Comparison of ENCODE assay signal across 14 cellular contexts in the genomic region with DNA sequence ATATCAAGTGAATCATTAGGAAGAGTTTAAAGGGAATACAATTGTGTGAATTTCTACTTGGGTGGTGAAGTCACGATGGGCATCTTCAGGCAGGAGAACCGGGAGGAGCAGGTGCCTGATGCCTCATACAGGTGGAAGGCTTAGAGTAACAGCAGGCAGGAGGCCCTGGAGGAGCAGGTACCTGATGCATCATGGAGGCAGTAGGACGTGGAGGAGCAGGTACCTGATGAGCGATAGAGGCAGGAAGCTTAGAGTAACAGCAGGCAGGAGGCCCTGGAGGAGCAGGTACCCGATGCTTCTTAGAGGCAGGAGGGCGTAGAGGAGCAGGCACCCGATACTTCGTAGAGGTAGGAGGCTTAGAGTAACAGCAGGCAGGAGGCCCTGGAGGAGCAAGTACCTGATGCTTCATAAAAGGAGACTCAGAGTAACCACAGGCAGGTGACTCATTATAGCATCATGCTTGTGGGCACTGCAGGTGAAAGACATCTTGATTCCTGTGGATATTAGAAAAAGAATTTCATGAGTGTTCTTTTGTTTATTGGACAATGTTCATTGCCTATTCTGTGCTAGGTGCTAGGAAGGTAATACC.
DNase-seq lines count a peak whose midpoint lies in the region; ATAC-seq, FAIRE-seq and TF ChIP-seq lines count a peak whose summit lies in the region.
"Had no signal": no experiment of that assay in that cellular context is flagged by ENCODE, and none has a peak within 500 bp of the region (broad histone marks: within the 10 kb centered on the region; RNA-seq: fewer than 3 reads in every experiment).

No MANE protein-coding gene starts in this region.

- TF ChIP-seq CTCF in Panc1 (IDR thresholded peaks at IDR 0.05) (no peak), astrocyte (IDR thresholded peaks at IDR 0.05; ENCODE audit: insufficient read depth, low read depth, low read length) (no peak)

- H3K27ac Mint-ChIP-seq in astrocyte (ENCODE audit: unreplicated experiment): no peak overlapping the region

- H3K4me3 ChIP-seq in Panc1 (ENCODE audit: low read depth in 2 of 2, low read length in 2 of 2): no peak overlapping the region
- H3K4me3 ChIP-seq in astrocyte (ENCODE audit: insufficient read depth, low read depth, low read length): no peak overlapping the region

- BruUV-seq in Panc1 (replicated peaks; lab: Mats Ljungman, UMichigan): no TSS peak

- CTCF ChIA-PET in Panc1 (lab: Charles Lee): no interaction called here

- no peak overlapping the region for H3K27ac ChIP-seq in Panc1 (ENCODE audit: low read length)
- no peak overlapping the region for H3K27ac ChIP-seq in astrocyte (ENCODE audit: low read depth, low read length)
- H3K27ac ChIP-seq: 22Rv1 had no signal

- peak; percentile 85 for ATAC-seq in Panc1
- no peak for ATAC-seq in HG02571 (IDR thresholded peaks at IDR 0.05; ENCODE audit: unreplicated experiment)
- no peak for ATAC-seq in HG03097 (IDR thresholded peaks at IDR 0.05; ENCODE audit: low FRiP score, unreplicated experiment)
- ATAC-seq: HepG2 had no signal

- intact Hi-C loops in Panc1 (cut with micrococcal nuclease; ENCODE audit: unreplicated experiment): no loop called here

- H3K9me3 ChIP-seq in Panc1 (ENCODE audit: control insufficient read depth, insufficient read depth, low read depth, low read length): no peaks in the 10 kb centered on the region
- no peaks in the 10 kb centered on the region for H3K9me3 ChIP-seq in astrocyte (ENCODE audit: insufficient read depth, low read depth, low read length)

- H3K4me2 ChIP-seq in astrocyte (ENCODE audit: low read length): no peak overlapping the region

- FAIRE-seq in astrocyte (lab: Jason Lieb, UNC): no peak
- FAIRE-seq: endothelial cell of umbilical vein, HepG2, kidney had no signal

- no peak overlapping the region for H3K4me3 Mint-ChIP-seq in astrocyte (ENCODE audit: unreplicated experiment)

- H3K36me3 ChIP-seq in Panc1 (ENCODE audit: control insufficient read depth, insufficient read depth, low read length) (no peaks in the 10 kb centered on the region), astrocyte (ENCODE audit: insufficient read depth, low read length) (peaks cover 7% of the 10 kb centered on the region)

- H3K9ac ChIP-seq in astrocyte (ENCODE audit: low read length): no peak overlapping the region

- in situ Hi-C loops in Panc1 (cut with HindIII; ENCODE audit: low pct_unique_long_range_greater_than_20kb, low sequenced_read_pairs): no loop called here

- POLR2A ChIA-PET in Panc1 (lab: Charles Lee): no interaction called here

- H3K4me1 Mint-ChIP-seq in astrocyte (ENCODE audit: low read depth, unreplicated experiment): peaks cover 13% of the 10 kb centered on the region

- no peaks in the 10 kb centered on the region for H3K27me3 Mint-ChIP-seq in astrocyte (ENCODE audit: low read depth, unreplicated experiment)

- H3K4me1 ChIP-seq in Panc1 (ENCODE audit: control insufficient read depth, insufficient read depth, low read length) (no peaks in the 10 kb centered on the region), astrocyte (ENCODE audit: insufficient read depth, low read length) (peaks cover 6% of the 10 kb centered on the region)

- no peaks in the 10 kb centered on the region for H3K9me3 Mint-ChIP-seq in astrocyte (ENCODE audit: unreplicated experiment)

- DNase-seq in DMS79 treated with DMSO at 0.1 percent for 48 hours (lab: John Stamatoyannopoulos, UW) (peak; percentile 22), DMS79 (lab: John Stamatoyannopoulos, UW) (no peak), Panc1 (ENCODE audit: low read depth, low spot score) (peak; percentile 42), astrocyte (ENCODE audit: low read depth) (peak; percentile 51), NCI-H2081 treated with DMSO at 0.1 percent for 48 hours (lab: John Stamatoyannopoulos, UW) (no peak)
- DNase-seq in stimulated activated CD4-positive, alpha-beta T cell treated with anti-CD3 and anti-CD28 coated beads, Interleukin-4, amount 100 ng/mL, for 24 hours: peak; percentile 52
- DNase-seq: GF-D8, kidney, NCI-H345 had no signal

- H4K20me1 ChIP-seq in astrocyte (ENCODE audit: insufficient read depth, low read length): peaks cover 2% of the 10 kb centered on the region

- no peaks in the 10 kb centered on the region for H3K79me2 ChIP-seq in astrocyte (ENCODE audit: insufficient read depth, low read length)

- H3K27me3 ChIP-seq in Panc1 (ENCODE audit: control insufficient read depth, insufficient read depth, low read length) (no peaks in the 10 kb centered on the region), astrocyte (ENCODE audit: insufficient read depth, low read length) (no peaks in the 10 kb centered on the region)

- H3K36me3 Mint-ChIP-seq in astrocyte (ENCODE audit: low read depth, unreplicated experiment): peaks cover 5% of the 10 kb centered on the region

- H2AFZ ChIP-seq in astrocyte (ENCODE audit: low read depth, low read length): no peak overlapping the region

Comparison
In these comparisons a context has a peak if more than half of its experiments do, and no peak if none do; other contexts are left out.
1. DNase-seq: peak in DMS79 treated with DMSO at 0.1 percent for 48 hours (single experiment), Panc1 (single experiment), astrocyte (single experiment) and stimulated activated CD4-positive, alpha-beta T cell treated with anti-CD3 and anti-CD28 coated beads, Interleukin-4, amount 100 ng/mL, for 24 hours (single experiment); none in DMS79 (single experiment) and NCI-H2081 treated with DMSO at 0.1 percent for 48 hours (single experiment).